In the genomic region with DNA sequence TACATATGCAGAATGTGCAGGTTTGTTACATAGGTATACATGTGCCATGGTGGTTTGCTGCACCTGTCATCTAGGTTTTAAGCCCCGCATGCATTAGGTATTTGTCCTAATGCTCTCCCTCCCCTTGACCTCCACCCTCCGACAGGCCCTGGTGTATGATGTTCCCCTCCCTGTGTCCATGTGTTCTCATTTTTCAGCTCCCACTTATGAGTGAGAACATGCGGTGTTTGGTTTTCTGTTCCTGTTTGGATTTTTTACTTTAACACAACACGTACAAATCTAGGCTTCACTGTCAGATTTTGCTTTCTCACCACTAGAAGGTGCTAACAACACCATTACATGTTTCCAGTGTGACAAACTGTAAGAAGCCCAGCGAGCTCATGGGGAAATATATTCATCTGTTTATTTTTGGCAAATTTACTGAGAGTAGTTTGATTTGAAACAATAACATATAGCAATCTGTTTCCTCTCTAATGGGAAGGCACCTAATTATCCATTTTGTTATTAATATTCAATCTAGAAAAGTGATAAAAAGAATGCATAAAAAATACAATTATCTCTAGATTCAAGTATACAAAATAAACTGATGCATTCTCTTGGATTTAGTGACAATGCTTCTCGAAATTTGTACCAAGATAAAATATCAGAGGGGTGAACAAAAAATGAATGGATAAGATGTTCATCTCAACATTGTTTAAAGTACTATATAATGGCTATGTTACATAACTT, we compare ENCODE assay signal across 9 cellular contexts. TPM values are rescaled to one million over a fixed set of nuclear protein-coding genes. Genes with fewer than 3 reads are reported as not detected.
DNase-seq lines count a peak whose midpoint lies in the region; ATAC-seq, FAIRE-seq and TF ChIP-seq lines count a peak whose summit lies in the region.
"Had no signal": no experiment of that assay in that cellular context is flagged by ENCODE, and none has a peak within 500 bp of the region (broad histone marks: within the 10 kb centered on the region; RNA-seq: fewer than 3 reads in every experiment).

No MANE protein-coding gene starts in this region.

- H2AK5ac ChIP-seq in H1 (ENCODE audit: low read depth, low read length), result no peak overlapping the region

- H2BK12ac ChIP-seq in H1 (ENCODE audit: low read depth, low read length), result no peak overlapping the region

- no peak overlapping the region for H3K23ac ChIP-seq in H1 (ENCODE audit: insufficient read length)

- H3K27ac ChIP-seq in SK-N-SH (ENCODE audit: low read depth in 2 of 2, low read length in 1 of 2) (no peak overlapping the region), H1 (ENCODE audit: low read depth, low read length) (no peak overlapping the region)
- H3K27ac ChIP-seq: BLaER1 treated with 17β-estradiol and CSF1 and Interleukin-3, amounts not matched to agents 10 nM and 100 nM had no signal

- H3K36me3 ChIP-seq in SK-N-SH (replicated peaks in 1 of 2; ENCODE audit: control insufficient read depth in 1 of 2, insufficient read depth in 2 of 2, low read length in 1 of 2) (no peaks in the 10 kb centered on the region), H1 (ENCODE audit: control insufficient read depth in 2 of 4, insufficient read depth in 4 of 4, low read length in 3 of 4) (no peaks in the 10 kb centered on the region)
- H3K36me3 ChIP-seq: BLaER1 treated with 17β-estradiol and CSF1 and Interleukin-3, amounts not matched to agents 10 nM and 100 nM had no signal

- no peak overlapping the region for H2BK15ac ChIP-seq in H1 (ENCODE audit: low read length)

- TF ChIP-seq EP300 in SK-N-SH (IDR thresholded peaks at IDR 0.05; ENCODE audit: borderline replicate concordance in 1 of 2, low read depth in 1 of 2, low read length in 1 of 2) (no peak), H1 (IDR thresholded peaks at IDR 0.05; ENCODE audit: borderline replicate concordance in 1 of 2, low read depth in 2 of 2, low read length in 2 of 2) (no peak)

- POLR2A ChIA-PET in SK-N-SH (lab: Yijun Ruan, JAX), result interaction anchor here (0.6 kb wide), 1 partner anchor 47 kb away, joined by 3 read pairs; no protein-coding TSS in a partner anchor
- POLR2A ChIA-PET in H1 (lab: Charles Lee; ENCODE audit: partially characterized antibody), result interaction anchor here (0.6 to 0.7 kb wide), 2 partner anchors 13 to 174 kb away, joined by 3 read pairs; no protein-coding TSS in a partner anchor

- H3K9me2 ChIP-seq in SK-N-SH, result no peaks in the 10 kb centered on the region

- no peaks in the 10 kb centered on the region for H3K23me2 ChIP-seq in H1 (ENCODE audit: low read depth, low read length)

- H2BK120ac ChIP-seq in H1 (replicated peaks; ENCODE audit: low read depth, low read length), result no peak overlapping the region

- H3K4me2 ChIP-seq in SK-N-SH, result no peak overlapping the region
- no peak overlapping the region for H3K4me2 ChIP-seq in H1 (ENCODE audit: insufficient read depth in 1 of 2, low read depth in 2 of 2, low read length in 2 of 2)
- H3K4me2 ChIP-seq: BLaER1 treated with 17β-estradiol and CSF1 and Interleukin-3, amounts not matched to agents 10 nM and 100 nM had no signal

- H4K91ac ChIP-seq in H1 (replicated peaks; ENCODE audit: insufficient read length, low read length), result no peak overlapping the region

- CTCF ChIA-PET in SK-N-SH (lab: Yijun Ruan, JAX), result interaction anchor here (0.5 to 3.6 kb wide), 24 partner anchors 9 to 972 kb away, joined by 3 to 21 read pairs (median 4); no protein-coding TSS in a partner anchor
- CTCF ChIA-PET in H1 (lab: Charles Lee; ENCODE audit: partially characterized antibody), result interaction anchor here (0.7 to 10.2 kb wide), 35 partner anchors 9 to 584 kb away, joined by 3 to 214 read pairs (median 5); no protein-coding TSS in a partner anchor

- H2BK20ac ChIP-seq in H1 (ENCODE audit: low read length), result no peak overlapping the region

- H2AFZ ChIP-seq in SK-N-SH (ENCODE audit: low read depth) (no peak overlapping the region), H1 (ENCODE audit: low read length) (no peak overlapping the region)

- no peak overlapping the region for H3K4me3 Mint-ChIP-seq in nephron

- peaks cover 14% of the 10 kb centered on the region for H3K4me1 Mint-ChIP-seq in nephron

- peaks cover 10% of the 10 kb centered on the region in 2 experiments for H3K4me1 ChIP-seq in SK-N-SH (ENCODE audit: control insufficient read depth in 1 of 2, insufficient read depth in 2 of 2, low read depth in 1 of 2, low read length in 1 of 2)
- peaks cover 0 to 5% (median 0%) of the 10 kb centered on the region in 4 experiments; a peak in 2 of 7 replicates for H3K4me1 ChIP-seq in H1 (replicated peaks in 1 of 4; ENCODE audit: control insufficient read depth in 3 of 4, insufficient read depth in 4 of 4, low read length in 3 of 4)

- TF ChIP-seq CTCF in SK-N-SH (IDR thresholded peaks at IDR 0.05) (peak; percentile 70), H1 (IDR thresholded peaks at IDR 0.05; ENCODE audit: control extremely low read depth in 1 of 3, insufficient read depth in 1 of 3, low read depth in 1 of 3, low read length in 3 of 3) (peak in 2 of 3 experiments; percentile 46 to 73; a peak in 2 of 4 replicates), nephron (IDR thresholded peaks at IDR 0.05; ENCODE audit: unreplicated experiment in 3 of 3) (peak; percentile 62 to 68 (median 64))

- no peak overlapping the region for H3K18ac ChIP-seq in H1 (ENCODE audit: extremely low read depth, low read length)

- H3K9me3 Mint-ChIP-seq in nephron, result peaks cover 1% of the 10 kb centered on the region

- H3K9me3 ChIP-seq in SK-N-SH (no peaks in the 10 kb centered on the region), H1 (ENCODE audit: insufficient read depth in 2 of 2, low read depth in 1 of 2, low read length in 1 of 2) (no peaks in the 10 kb centered on the region)
- H3K9me3 ChIP-seq: BLaER1 treated with 17β-estradiol and CSF1 and Interleukin-3, amounts not matched to agents 10 nM and 100 nM had no signal

- TF ChIP-seq POLR2A in H1 (IDR thresholded peaks at IDR 0.05; ENCODE audit: control extremely low read depth in 1 of 2, low read depth in 2 of 2, low read length in 2 of 2), result no peak

- H3K4me3 ChIP-seq in SK-N-SH (ENCODE audit: low read depth in 2 of 2, low read length in 1 of 2) (peak overlapping the region in 1 of 2 experiments; percentile 13; a peak in 1 of 4 replicates), H1 (ENCODE audit: extremely low read depth in 1 of 4, insufficient read depth in 2 of 4, low read depth in 3 of 4, low read length in 4 of 4) (no peak overlapping the region)
- H3K4me3 ChIP-seq: BLaER1 treated with 17β-estradiol and CSF1 and Interleukin-3, amounts not matched to agents 10 nM and 100 nM had no signal

- FAIRE-seq in H1 (lab: Jason Lieb, UNC), result no peak

- ATAC-seq in GM21360 (IDR thresholded peaks at IDR 0.05; ENCODE audit: unreplicated experiment) (peak; percentile 93), HG03460 (IDR thresholded peaks at IDR 0.05; ENCODE audit: unreplicated experiment) (peak; percentile 91)

- no peak overlapping the region for H3K56ac ChIP-seq in H1 (replicated peaks; ENCODE audit: insufficient read length, low read depth, low read length)

- H2BK5ac ChIP-seq in H1 (ENCODE audit: low read depth, low read length), result no peak overlapping the region

- H3K79me2 ChIP-seq in SK-N-SH (ENCODE audit: insufficient read depth), result no peaks in the 10 kb centered on the region
- no peaks in the 10 kb centered on the region for H3K79me2 ChIP-seq in H1 (ENCODE audit: control insufficient read depth in 1 of 2, insufficient read depth in 2 of 2, low read length in 2 of 2)

- no peaks in the 10 kb centered on the region for H3K36me3 Mint-ChIP-seq in nephron (ENCODE audit: low read depth)

- H3F3A ChIP-seq in SK-N-SH (replicated peaks; ENCODE audit: insufficient read depth), result peaks cover 7% of the 10 kb centered on the region

- no peak overlapping the region for H3K14ac ChIP-seq in H1 (ENCODE audit: insufficient read length)

- H3K27me3 Mint-ChIP-seq in nephron (ENCODE audit: low read depth), result no peaks in the 10 kb centered on the region

- peak overlapping the region in 2 of 3 experiments; percentile 5 to 50 for H3K27ac Mint-ChIP-seq in nephron

- H4K20me1 ChIP-seq in SK-N-SH (ENCODE audit: insufficient read depth) (no peaks in the 10 kb centered on the region), H1 (replicated peaks in 1 of 2; ENCODE audit: control insufficient read depth in 1 of 2, insufficient read depth in 2 of 2, low read length in 2 of 2) (no peaks in the 10 kb centered on the region)
- H4K20me1 ChIP-seq: BLaER1 treated with 17β-estradiol and CSF1 and Interleukin-3, amounts not matched to agents 10 nM and 100 nM had no signal

- DNase-seq in NCI-H2081 (lab: John Stamatoyannopoulos, UW) (peak; percentile 23 to 70), NCI-H2081 treated with DMSO at 0.1 percent for 48 hours (lab: John Stamatoyannopoulos, UW) (no peak), SK-N-SH (no peak), H1 (ENCODE audit: low read depth in 1 of 2, low spot score in 2 of 2) (no peak), activated gamma-delta T cell treated with Interleukin-2 at 50 U/mL for 16 hours (no peak)

- TF ChIP-seq RAD21 in SK-N-SH (IDR thresholded peaks at IDR 0.05; ENCODE audit: low read length) (peak; percentile 51), H1 (IDR thresholded peaks at IDR 0.05 in 1 of 2, conservative IDR thresholded peaks at IDR 0.05 in 1 of 2; ENCODE audit: low read depth in 2 of 2, low read length in 2 of 2) (peak; percentile 52 to 55)

- H3K27me3 ChIP-seq in SK-N-SH (ENCODE audit: insufficient read depth), result no peaks in the 10 kb centered on the region
- no peaks in the 10 kb centered on the region for H3K27me3 ChIP-seq in H1 (replicated peaks in 1 of 4; ENCODE audit: control insufficient read depth in 3 of 4, extremely low read depth in 1 of 4, insufficient read depth in 3 of 4, low read length in 3 of 4)
- H3K27me3 ChIP-seq: BLaER1 treated with 17β-estradiol and CSF1 and Interleukin-3, amounts not matched to agents 10 nM and 100 nM had no signal

- 46% methylated on average over 6 of the region's 6 CpGs for WGBS in SK-N-SH (ENCODE audit: low lambda C conversion rate)
- WGBS in H1 (ENCODE audit: extremely low coverage in 1 of 2, insufficient coverage in 1 of 2, insufficient read length in 1 of 2, insufficient replicate concordance in 2 of 2, low coverage in 1 of 2, low lambda C conversion rate in 2 of 2, missing lambda C conversion rate in 1 of 2), 2 experiments, result 62% methylated on average over 6 of the region's 6 CpGs; no CpG with 5 or more reads in 1 of the 2 experiments

- no peak overlapping the region for H4K8ac ChIP-seq in H1 (ENCODE audit: extremely low read depth, insufficient read depth, low read length)

- no peak overlapping the region for H3K4ac ChIP-seq in H1 (replicated peaks; ENCODE audit: insufficient read length, low read depth, low read length)

- H3K9ac ChIP-seq in SK-N-SH, result no peak overlapping the region
- no peak overlapping the region for H3K9ac ChIP-seq in H1 (replicated peaks in 1 of 4; ENCODE audit: extremely low read depth in 1 of 4, low read depth in 3 of 4, low read length in 3 of 4)
- H3K9ac ChIP-seq: BLaER1 treated with 17β-estradiol and CSF1 and Interleukin-3, amounts not matched to agents 10 nM and 100 nM had no signal

- H4K5ac ChIP-seq in H1 (ENCODE audit: insufficient read length, low read depth, low read length), result no peak overlapping the region

- H3K79me1 ChIP-seq in H1 (ENCODE audit: low read depth, low read length), result no peaks in the 10 kb centered on the region

RNA-seq across cellular contexts. Expression of gene BIRC3, which starts 23.2 kb away (rescaled TPM):
- 0.46 and 0.62 TPM in 2 replicates for polyA plus RNA-seq in SK-N-SH (2012; rRNA removed)
- 0.66 and 0.93 TPM in 2 replicates for polyA plus RNA-seq in SK-N-SH (2012; cell fraction: cytosol; rRNA removed)
- polyA plus RNA-seq in SK-N-SH (2012; cell fraction: nucleus; rRNA removed), result 0.26 and 0.57 TPM in 2 replicates
- total RNA-seq in H1 (2021; fragmentation: NEBNext Ultra II Directional; extraction: Animal tissue kit (Norgen Biotek cat#: 25700)), result 0.15 and 0.20 TPM in 2 replicates
- polyA plus RNA-seq in H1 (2011; rRNA removed), result 0.02 and 0.08 TPM in 2 replicates
- polyA plus RNA-seq in H1 (2011; cell fraction: cytosol; rRNA removed), result 0.08 TPM
- 0.06 TPM for polyA plus RNA-seq in H1 (2011; cell fraction: nucleus; rRNA removed)
- polyA plus RNA-seq in H1 (2012, experiment 1 of 2), result 0.04 to 0.40 TPM (median 0.11 TPM) in 3 of 4 replicates, not detected in the other
- polyA plus RNA-seq in H1 (2012, experiment 2 of 2), result not detected
- polyA plus RNA-seq in H1 (2013, experiment 1 of 2), result 0.08 TPM
- polyA plus RNA-seq in H1 (2013, experiment 2 of 2), result 0.06 TPM
- polyA minus RNA-seq in H1 (2011; rRNA and poly(A)+ RNA removed), result 0.13 and 0.15 TPM in 2 replicates
- polyA minus RNA-seq in H1 (2011; cell fraction: cytosol; rRNA and poly(A)+ RNA removed), result not detected
- polyA minus RNA-seq in H1 (2011; cell fraction: nucleus; rRNA and poly(A)+ RNA removed), result 0.20 TPM

RNA-seq across cellular contexts. Expression of gene BIRC2, which starts 53.0 kb away (rescaled TPM):
- polyA plus RNA-seq in SK-N-SH (2012; rRNA removed), result 20.1 and 32.3 TPM in 2 replicates
- polyA plus RNA-seq in SK-N-SH (2012; cell fraction: cytosol; rRNA removed), result 27.8 and 30.5 TPM in 2 replicates
- polyA plus RNA-seq in SK-N-SH (2012; cell fraction: nucleus; rRNA removed), result 18.5 and 36.1 TPM in 2 replicates
- total RNA-seq in H1 (2021; fragmentation: NEBNext Ultra II Directional; extraction: Animal tissue kit (Norgen Biotek cat#: 25700)), result 22.3 and 24.7 TPM in 2 replicates
- 12.4 and 18.4 TPM in 2 replicates for polyA plus RNA-seq in H1 (2011; rRNA removed)
- 16.2 TPM for polyA plus RNA-seq in H1 (2011; cell fraction: cytosol; rRNA removed)
- polyA plus RNA-seq in H1 (2011; cell fraction: nucleus; rRNA removed), result 12.5 TPM
- polyA plus RNA-seq in H1 (2012, experiment 1 of 2), result 12.4 to 23.2 TPM (median 15.9 TPM) in 4 replicates
- 0.76 TPM for polyA plus RNA-seq in H1 (2012, experiment 2 of 2)
- polyA plus RNA-seq in H1 (2013, experiment 1 of 2), result 17.7 TPM
- 17.6 TPM for polyA plus RNA-seq in H1 (2013, experiment 2 of 2)
- 24.9 and 44.4 TPM in 2 replicates for polyA minus RNA-seq in H1 (2011; rRNA and poly(A)+ RNA removed)
- polyA minus RNA-seq in H1 (2011; cell fraction: cytosol; rRNA and poly(A)+ RNA removed), result 8.4 TPM
- polyA minus RNA-seq in H1 (2011; cell fraction: nucleus; rRNA and poly(A)+ RNA removed), result 45.5 TPM

Comparison
In these comparisons a context has a peak if more than half of its experiments do, and no peak if none do; other contexts are left out.
1. DNase-seq: peak in NCI-H2081 (2 of 2); none in NCI-H2081 treated with DMSO at 0.1 percent for 48 hours (single experiment), SK-N-SH (single experiment), H1 (0 of 2) and activated gamma-delta T cell treated with Interleukin-2 at 50 U/mL for 16 hours (single experiment).
2. Peak in every context shown above with its lines, with median percentiles within 50 percentile points of each other: CTCF ChIP-seq.